Comparison of ENCODE assay signal across 8 cellular contexts in the genomic region with DNA sequence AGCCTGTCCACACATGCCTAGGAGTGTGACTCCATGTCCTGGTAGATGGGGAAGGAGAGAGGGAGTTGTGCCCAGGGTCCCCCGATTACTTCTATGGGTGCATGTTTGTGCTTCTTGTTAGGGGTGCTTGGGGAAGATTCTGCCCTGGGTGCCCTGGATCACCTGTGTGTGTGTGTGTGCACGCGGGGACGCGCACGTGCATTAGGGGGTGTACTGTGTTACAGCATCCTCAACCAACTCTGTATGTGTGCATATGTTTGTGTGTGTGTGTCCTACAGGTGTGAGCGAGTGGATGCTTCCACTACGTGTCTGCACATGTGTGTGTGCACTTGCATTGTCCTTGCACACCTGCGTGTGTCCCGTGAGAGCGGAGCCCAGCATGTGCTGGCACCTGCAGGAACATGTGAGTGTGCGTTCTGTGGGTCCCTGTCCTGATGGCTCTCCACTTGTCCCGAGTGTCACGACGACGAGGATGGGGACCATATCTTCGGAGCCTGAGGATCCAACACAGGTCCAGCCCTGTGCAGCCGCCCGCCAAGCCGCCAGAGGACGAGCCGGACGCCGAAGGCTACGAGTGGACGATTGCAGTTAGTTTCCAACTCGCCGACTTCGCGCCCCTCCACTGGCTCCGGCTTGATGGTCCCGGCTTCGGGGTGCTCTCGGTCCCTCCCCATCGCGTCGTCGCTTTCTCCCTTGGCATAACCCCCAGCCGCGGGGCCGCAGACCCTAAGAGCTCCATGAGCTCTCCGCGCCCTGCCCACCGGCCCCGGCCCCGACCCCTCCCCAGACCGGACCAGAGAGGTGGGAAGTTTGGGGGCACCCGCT.
DNase-seq lines count a peak whose midpoint lies in the region; TF ChIP-seq lines count a peak whose summit lies in the region.

No MANE protein-coding gene starts in this region.

- H3K27me3 ChIP-seq in neuron (ENCODE audit: insufficient read depth, low read length): peaks cover 39% of the 10 kb centered on the region

- H3K9me3 ChIP-seq in neuron (ENCODE audit: low read length): no peaks in the 10 kb centered on the region

- H2AFZ ChIP-seq in neuron (ENCODE audit: low read depth, low read length): peak overlapping the region; percentile 88

- DNase-seq in AG20443 (ENCODE audit: low spot score) (peak; percentile 78), NB4 (ENCODE audit: low read depth) (peak; percentile 41), fibroblast of pulmonary artery (ENCODE audit: low read depth) (peak; percentile 9), GDM1 (lab: John Stamatoyannopoulos, UW) (no peak), NCI-H2029 treated with DMSO at 0.1 percent for 48 hours (lab: John Stamatoyannopoulos, UW) (no peak), GOT3 (lab: John Stamatoyannopoulos, UW) (no peak), SW 1271 (lab: John Stamatoyannopoulos, UW) (no peak)

- H3K4me3 ChIP-seq in NB4 (ENCODE audit: low read depth, low read length): no peak overlapping the region
- peak overlapping the region; percentile 54 for H3K4me3 ChIP-seq in fibroblast of pulmonary artery (replicated peaks; ENCODE audit: low read depth, low read length)
- H3K4me3 ChIP-seq in neuron (ENCODE audit: low read length): peak overlapping the region; percentile 31

- H3K36me3 ChIP-seq in neuron (ENCODE audit: insufficient read depth, low read length): no peaks in the 10 kb centered on the region

- TF ChIP-seq CTCF in NB4 (IDR thresholded peaks at IDR 0.05; ENCODE audit: low read depth, low read length): no peak
- TF ChIP-seq CTCF in fibroblast of pulmonary artery (IDR thresholded peaks at IDR 0.05; ENCODE audit: low read length, missing control alignments): no peak

- TF ChIP-seq POLR2A in NB4 (IDR thresholded peaks at IDR 0.05; ENCODE audit: extremely low read depth, insufficient read length): no peak

- peaks cover 4% of the 10 kb centered on the region for H3K4me1 ChIP-seq in neuron (ENCODE audit: insufficient read depth, low read length)

Comparison
In these comparisons a context has a peak if more than half of its experiments do, and no peak if none do; other contexts are left out.
1. DNase-seq: peak in AG20443 (single experiment), NB4 (single experiment) and fibroblast of pulmonary artery (single experiment); none in GDM1 (single experiment), NCI-H2029 treated with DMSO at 0.1 percent for 48 hours (single experiment), GOT3 (single experiment) and SW 1271 (0 of 2).